Comparison of ENCODE assay signal across 28 cellular contexts in genomic region chr5:44499381-44499780, GRCh38.
"Had no signal": no experiment of that assay in that cellular context is flagged by ENCODE, and none has a peak within 500 bp of the region (broad histone marks: within the 10 kb centered on the region; RNA-seq: fewer than 3 reads in every experiment).

No MANE protein-coding gene starts in this region.

- H3K9me3 Mint-ChIP-seq: nephron; neural progenitor cell; stimulated activated naive B cell treated with anti-CD40 and anti-IgM and Interleukin-4, amounts not matched to agents 10 μg/mL and 1 μg/mL and 100 μg/mL, for 72 hours; stimulated activated naive CD8-positive, alpha-beta T cell treated with anti-CD3 and anti-CD28 coated beads, Interleukin-15, Interleukin-2, amounts not matched to agents 100 ng/mL and 50 ng/mL, for 24 hours had no signal

- ATAC-seq: naive thymus-derived CD4-positive, alpha-beta T cell; psoas muscle; right lobe of liver; stimulated activated effector memory CD8-positive, alpha-beta T cell treated with anti-CD3 and anti-CD28 coated beads, Interleukin-12 subunit alpha, Interleukin-12 subunit beta, amount 100 ng/mL, for 72 hours; stimulated activated naive B cell treated with anti-CD40 and anti-IgM and Interleukin-4, amounts not matched to agents 10 μg/mL and 1 μg/mL and 100 μg/mL, for 72 hours had no signal

- H3K27ac ChIP-seq: neural progenitor cell, ovary, parathyroid adenoma, psoas muscle, right atrium auricular region, right lobe of liver, sigmoid colon, stomach, thoracic aorta, thyroid gland, tibial nerve, upper lobe of left lung, vagina had no signal

- H3K27me3 ChIP-seq: neural progenitor cell, ovary, right atrium auricular region, right lobe of liver, sigmoid colon, stomach, thyroid gland, tibial nerve, upper lobe of left lung, vagina had no signal

- H3K4me1 Mint-ChIP-seq: naive thymus-derived CD4-positive, alpha-beta T cell; neural progenitor cell; stimulated activated effector memory CD8-positive, alpha-beta T cell treated with anti-CD3 and anti-CD28 coated beads, Interleukin-12 subunit alpha, Interleukin-12 subunit beta, amount 100 ng/mL, for 72 hours; stimulated activated naive B cell treated with anti-CD40 and anti-IgM and Interleukin-4, amounts not matched to agents 10 μg/mL and 1 μg/mL and 100 μg/mL, for 72 hours had no signal

- H3K4me3 ChIP-seq: neural progenitor cell, ovary, psoas muscle, right atrium auricular region, right lobe of liver, sigmoid colon, stomach, thoracic aorta, thyroid gland, tibial nerve, upper lobe of left lung, vagina had no signal

- H3K36me3 Mint-ChIP-seq: naive thymus-derived CD4-positive, alpha-beta T cell; neural progenitor cell; stimulated activated effector memory CD8-positive, alpha-beta T cell treated with anti-CD3 and anti-CD28 coated beads, Interleukin-12 subunit alpha, Interleukin-12 subunit beta, amount 100 ng/mL, for 72 hours; stimulated activated naive B cell treated with anti-CD40 and anti-IgM and Interleukin-4, amounts not matched to agents 10 μg/mL and 1 μg/mL and 100 μg/mL, for 72 hours had no signal

- DNase-seq: naive thymus-derived CD4-positive, alpha-beta T cell; occipital lobe; ovary; posterior cingulate gyrus; psoas muscle; right lobe of liver; sigmoid colon; small intestine; stimulated activated CD4-positive, alpha-beta T cell treated with anti-CD3 and anti-CD28 coated beads, Interleukin-15, amount 100 ng/mL, for 24 hours; stimulated activated CD4-positive, alpha-beta T cell treated with anti-CD3 and anti-CD28 coated beads, Interleukin-2, amount 100 ng/mL, for 24 hours; stimulated activated CD4-positive, alpha-beta T cell treated with anti-CD3 and anti-CD28 coated beads, Interleukin-2, amount 100 ng/mL, for 48 hours; stimulated activated CD4-positive, alpha-beta T cell treated with anti-CD3 and anti-CD28 coated beads, Interleukin-4, amount 100 ng/mL, for 24 hours; stimulated activated naive B cell treated with anti-CD40 and anti-IgM and Interleukin-4, amounts not matched to agents 10 μg/mL and 1 μg/mL and 100 μg/mL, for 72 hours; stimulated activated naive CD4-positive, alpha-beta T cell treated with Interleukin-2 at 50 U/mL for 16 hours; stomach; thyroid gland; trophoblast cell; upper lobe of left lung had no signal

- H3K27ac Mint-ChIP-seq: naive thymus-derived CD4-positive, alpha-beta T cell; nephron; neural progenitor cell; progenitor cell of endocrine pancreas; stimulated activated effector memory CD8-positive, alpha-beta T cell treated with anti-CD3 and anti-CD28 coated beads, Interleukin-12 subunit alpha, Interleukin-12 subunit beta, amount 100 ng/mL, for 72 hours; stimulated activated naive B cell treated with anti-CD40 and anti-IgM and Interleukin-4, amounts not matched to agents 10 μg/mL and 1 μg/mL and 100 μg/mL, for 72 hours; stimulated activated naive CD8-positive, alpha-beta T cell treated with anti-CD3 and anti-CD28 coated beads, Interleukin-15, Interleukin-2, amounts not matched to agents 100 ng/mL and 50 ng/mL, for 24 hours had no signal

- H3K27me3 Mint-ChIP-seq: naive thymus-derived CD4-positive, alpha-beta T cell; progenitor cell of endocrine pancreas; stimulated activated naive B cell treated with anti-CD40 and anti-IgM and Interleukin-4, amounts not matched to agents 10 μg/mL and 1 μg/mL and 100 μg/mL, for 72 hours; stimulated activated naive CD8-positive, alpha-beta T cell treated with anti-CD3 and anti-CD28 coated beads, Interleukin-15, Interleukin-2, amounts not matched to agents 100 ng/mL and 50 ng/mL, for 24 hours had no signal

- H3K9me3 ChIP-seq: ovary, psoas muscle, right atrium auricular region, right lobe of liver, stomach, thoracic aorta, thyroid gland, tibial nerve, upper lobe of left lung, vagina had no signal

- H3K4me3 Mint-ChIP-seq: naive thymus-derived CD4-positive, alpha-beta T cell; nephron; neural progenitor cell; stimulated activated effector memory CD8-positive, alpha-beta T cell treated with anti-CD3 and anti-CD28 coated beads, Interleukin-12 subunit alpha, Interleukin-12 subunit beta, amount 100 ng/mL, for 72 hours; stimulated activated naive B cell treated with anti-CD40 and anti-IgM and Interleukin-4, amounts not matched to agents 10 μg/mL and 1 μg/mL and 100 μg/mL, for 72 hours; stimulated activated naive CD8-positive, alpha-beta T cell treated with anti-CD3 and anti-CD28 coated beads, Interleukin-15, Interleukin-2, amounts not matched to agents 100 ng/mL and 50 ng/mL, for 24 hours had no signal

- H3K4me1 ChIP-seq: parathyroid adenoma, psoas muscle, right atrium auricular region, right lobe of liver, sigmoid colon, stomach, thyroid gland, tibial nerve, upper lobe of left lung, vagina had no signal
